12 cellular contexts compared by ENCODE assay signal in genomic region chr12:132622437-132623071, GRCh38. TPM values are rescaled to one million over a fixed set of nuclear protein-coding genes. Genes with fewer than 3 reads are reported as not detected.
DNase-seq lines count a peak whose midpoint lies in the region; ATAC-seq and TF ChIP-seq lines count a peak whose summit lies in the region.
"Had no signal": no experiment of that assay in that cellular context is flagged by ENCODE, and none has a peak within 500 bp of the region (broad histone marks: within the 10 kb centered on the region; RNA-seq: fewer than 3 reads in every experiment).

No MANE protein-coding gene starts in this region.

- H3K27me3 Mint-ChIP-seq in activated naive CD4-positive, alpha-beta T cell treated with anti-CD3 and anti-CD28 coated beads, Interleukin-2, amount 10 ng/mL, durations not matched to agents 7 days and 5 days = peaks cover 37% of the 10 kb centered on the region
- peaks cover 13% of the 10 kb centered on the region for H3K27me3 Mint-ChIP-seq in type B pancreatic cell

- ATAC-seq in left colon (peak; percentile 49), GM21515 (IDR thresholded peaks at IDR 0.05; ENCODE audit: unreplicated experiment) (no peak)

- H3K4me3 Mint-ChIP-seq in activated naive CD4-positive, alpha-beta T cell treated with anti-CD3 and anti-CD28 coated beads, Interleukin-2, amount 10 ng/mL, durations not matched to agents 7 days and 5 days = no peak overlapping the region
- H3K4me3 Mint-ChIP-seq in type B pancreatic cell = peak overlapping the region; percentile 66

- H3K27ac Mint-ChIP-seq in activated naive CD4-positive, alpha-beta T cell treated with anti-CD3 and anti-CD28 coated beads, Interleukin-2, amount 10 ng/mL, durations not matched to agents 7 days and 5 days = peak overlapping the region; percentile 22
- peak overlapping the region; percentile 94 for H3K27ac Mint-ChIP-seq in type B pancreatic cell

- peaks cover 13% of the 10 kb centered on the region for H3K36me3 Mint-ChIP-seq in activated naive CD4-positive, alpha-beta T cell treated with anti-CD3 and anti-CD28 coated beads, Interleukin-2, amount 10 ng/mL, durations not matched to agents 7 days and 5 days
- peaks cover 7% of the 10 kb centered on the region for H3K36me3 Mint-ChIP-seq in type B pancreatic cell

- CTCF ChIA-PET in activated naive CD4-positive, alpha-beta T cell treated with anti-CD3 and anti-CD28 coated beads, Interleukin-2, amount 10 ng/mL, durations not matched to agents 7 days and 5 days (lab: Charles Lee) = interaction anchor here (1.1 kb wide), 2 partner anchors 8 to 209 kb away, joined by 3 read pairs; no protein-coding TSS in a partner anchor

- peaks cover 9% of the 10 kb centered on the region for H3K4me1 Mint-ChIP-seq in activated naive CD4-positive, alpha-beta T cell treated with anti-CD3 and anti-CD28 coated beads, Interleukin-2, amount 10 ng/mL, durations not matched to agents 7 days and 5 days
- H3K4me1 Mint-ChIP-seq in type B pancreatic cell (ENCODE audit: unreplicated experiment) = peaks cover 21% of the 10 kb centered on the region

- DNase-seq in activated naive CD4-positive, alpha-beta T cell treated with anti-CD3 and anti-CD28 coated beads, Interleukin-2, amount 10 ng/mL, durations not matched to agents 7 days and 5 days = no peak
- no peak for DNase-seq in activated naive CD4-positive, alpha-beta T cell (lab: John Stamatoyannopoulos, UW)
- DNase-seq in left colon (no peak), type B pancreatic cell (ENCODE audit: extremely low spot score, unreplicated experiment) (peak; percentile 67), 8988T (no peak), NAMALWA (ENCODE audit: low spot score) (no peak)
- DNase-seq: COR-L47; stimulated activated CD4-positive, alpha-beta T cell treated with anti-CD3 and anti-CD28 coated beads, Interleukin-15, amount 100 ng/mL, for 24 hours had no signal

- H3K27ac ChIP-seq in angular gyrus (ENCODE audit: low read depth, low read length) = peak overlapping the region; percentile 24

- intact Hi-C loops in left colon (cut with DNase I, micrococcal nuclease) = no loop called here

- no peak for TF ChIP-seq CTCF in type B pancreatic cell (conservative IDR thresholded peaks at IDR 0.05)

- peaks cover 3% of the 10 kb centered on the region for H3K9me3 Mint-ChIP-seq in activated naive CD4-positive, alpha-beta T cell treated with anti-CD3 and anti-CD28 coated beads, Interleukin-2, amount 10 ng/mL, durations not matched to agents 7 days and 5 days
- no peaks in the 10 kb centered on the region for H3K9me3 Mint-ChIP-seq in type B pancreatic cell

RNA-seq across cellular contexts. Expression of gene P2RX2, which starts 4.0 kb away (rescaled TPM):
- total RNA-seq in left colon = under 1 TPM; 0.34 to 0.45 TPM
- 2.8 and 5.4 TPM in 2 replicates for total RNA-seq in type B pancreatic cell (ENCODE audit: low replicate concordance)
- total RNA-seq: dermis microvascular lymphatic vessel endothelial cell, SK-MEL-5 had no signal

RNA-seq across cellular contexts. Expression of gene LRCOL1, which starts 12.2 kb away (rescaled TPM):
- not detected for total RNA-seq in left colon
- total RNA-seq in type B pancreatic cell (ENCODE audit: low replicate concordance) = not detected in 2 replicates
- total RNA-seq: SK-MEL-5 had no signal
